Comparison of ENCODE assay signal across 29 cellular contexts in genomic region chr15:61387675-61388074, GRCh38.
DNase-seq lines count a peak whose midpoint lies in the region; ATAC-seq and TF ChIP-seq lines count a peak whose summit lies in the region.
"Had no signal": no experiment of that assay in that cellular context is flagged by ENCODE, and none has a peak within 500 bp of the region (broad histone marks: within the 10 kb centered on the region; RNA-seq: fewer than 3 reads in every experiment).

No MANE protein-coding gene starts in this region.

- in situ Hi-C loops in gastrocnemius medialis (cut with MboI; ENCODE audit: low sequenced_read_pairs in 4 of 4): no loop called here
- in situ Hi-C loops in G401 (cut with HindIII; ENCODE audit: low sequenced_read_pairs): no loop called here

- no peak for TF ChIP-seq POLR2A in gastrocnemius medialis (IDR thresholded peaks at IDR 0.05)

- no peak for DNase-seq in gastrocnemius medialis
- peak; percentile 36 for DNase-seq in skeletal muscle cell (ENCODE audit: low read depth)
- no peak for DNase-seq in G401 (ENCODE audit: low spot score)
- DNase-seq: 8988T; ACHN; AML-193; BE2C; C1 segment of cervical spinal cord; Caco-2; Calu3; CD4-positive, alpha-beta memory T cell; CD4-positive, alpha-beta T cell; CD4-positive, CD25-positive, alpha-beta regulatory T cell; CD8-positive, alpha-beta memory T cell; CD8-positive, alpha-beta T cell; COR-L47; DMS 273 treated with DMSO at 0.1 percent for 48 hours; DMS153; DMS53; DMS79; DMS79 treated with DMSO at 0.1 percent for 48 hours; DND-41; EL had no signal

- H3K27ac ChIP-seq in gastrocnemius medialis: no peak overlapping the region
- H3K27ac ChIP-seq: 22Rv1; A549; BLaER1; BLaER1 treated with 17β-estradiol and CSF1 and Interleukin-3, amounts not matched to agents 10 nM and 100 nM; C4-2B had no signal

- intact Hi-C loops in gastrocnemius medialis (cut with DNase I; ENCODE audit: low total_unique reads): no loop called here

- H3K4me1 ChIP-seq in gastrocnemius medialis: no peaks in the 10 kb centered on the region
- H3K4me1 ChIP-seq: A549; BE2C; BLaER1; BLaER1 treated with 17β-estradiol and CSF1 and Interleukin-3, amounts not matched to agents 10 nM and 100 nM; Caco-2 had no signal

- ATAC-seq in gastrocnemius medialis: peak; percentile 58 to 60
- no peak for ATAC-seq in HG03159 (IDR thresholded peaks at IDR 0.05; ENCODE audit: unreplicated experiment)
- ATAC-seq: A549; CD8-positive, alpha-beta T cell had no signal

- no peaks in the 10 kb centered on the region for H3K9me3 ChIP-seq in gastrocnemius medialis
- H3K9me3 ChIP-seq: A549, BE2C, BLaER1, Caco-2 had no signal

- no peaks in the 10 kb centered on the region for H3K27me3 ChIP-seq in gastrocnemius medialis
- H3K27me3 ChIP-seq: BE2C; BLaER1; BLaER1 treated with 17β-estradiol and CSF1 and Interleukin-3, amounts not matched to agents 10 nM and 100 nM had no signal

- no peak for TF ChIP-seq CTCF in gastrocnemius medialis (IDR thresholded peaks at IDR 0.05 in 4 of 5, conservative IDR thresholded peaks at IDR 0.05 in 1 of 5)

- H3K36me3 ChIP-seq in gastrocnemius medialis: no peaks in the 10 kb centered on the region
- H3K36me3 ChIP-seq: BE2C; BLaER1; BLaER1 treated with 17β-estradiol and CSF1 and Interleukin-3, amounts not matched to agents 10 nM and 100 nM had no signal

- H3K4me3 ChIP-seq in gastrocnemius medialis: no peak overlapping the region
- H3K4me3 ChIP-seq in skeletal muscle cell (ENCODE audit: low read depth, low read length): no peak overlapping the region
- H3K4me3 ChIP-seq: A549; BLaER1; BLaER1 treated with 17β-estradiol and CSF1 and Interleukin-3, amounts not matched to agents 10 nM and 100 nM had no signal
